In genomic region chr1:77218477-77219165, GRCh38 we compare ENCODE assay signal across 8 cellular contexts. TPM values are rescaled to one million over a fixed set of nuclear protein-coding genes. Genes with fewer than 3 reads are reported as not detected.
A peak's percentile ranks its signal among the peaks of the same experiment; 100 is the strongest.
DNase-seq lines count a peak whose midpoint lies in the region; ATAC-seq and TF ChIP-seq lines count a peak whose summit lies in the region.

No MANE protein-coding gene starts in this region.

- H3K27ac ChIP-seq in SJCRH30: peak overlapping the region; percentile 74
- peak overlapping the region; percentile 43 for H3K27ac ChIP-seq in epithelial cell of prostate

- TF ChIP-seq CTCF in AG09309 (IDR thresholded peaks at IDR 0.05; ENCODE audit: control insufficient read depth, insufficient read depth, low read depth, low read length, missing control alignments): no peak

- H3K9me3 ChIP-seq in SJCRH30 (replicated peaks): no peaks in the 10 kb centered on the region; the same call in 1 of the 2 replicates

- no peaks in the 10 kb centered on the region for H3K27me3 Mint-ChIP-seq in naive thymus-derived CD8-positive, alpha-beta T cell

- peaks cover 33 to 68% (median 58%) of the 10 kb centered on the region in 4 donors for H3K4me1 Mint-ChIP-seq in naive thymus-derived CD8-positive, alpha-beta T cell

- H3K27me3 ChIP-seq in SJCRH30: no peaks in the 10 kb centered on the region

- peak overlapping the region; percentile 84 for H3K4me3 ChIP-seq in AG09309 (ENCODE audit: control insufficient read depth, low read depth, low read length)
- peak overlapping the region; percentile 85 for H3K4me3 ChIP-seq in SJCRH30

- H3K4me3 Mint-ChIP-seq in naive thymus-derived CD8-positive, alpha-beta T cell: peak overlapping the region; percentile 90 to 98 (median 95)

- POLR2A ChIA-PET in naive thymus-derived CD8-positive, alpha-beta T cell (lab: Charles Lee): interaction anchor here (1.3 to 1.8 kb wide), 2 partner anchors 14 to 61 kb away, joined by 4 to 6 read pairs; no protein-coding TSS in a partner anchor

- peak; percentile 53 for ATAC-seq in GM18907 (IDR thresholded peaks at IDR 0.05; ENCODE audit: unreplicated experiment)
- peak; percentile 23 for ATAC-seq in HG03103 (IDR thresholded peaks at IDR 0.05; ENCODE audit: low read depth, unreplicated experiment)
- peak; percentile 55 to 61 for ATAC-seq in naive thymus-derived CD8-positive, alpha-beta T cell

- peaks cover 10% of the 10 kb centered on the region for H3K36me3 ChIP-seq in SJCRH30

- H3K27ac Mint-ChIP-seq in naive thymus-derived CD8-positive, alpha-beta T cell: peak overlapping the region; percentile 96 to 98 (median 97)

- H3K9me3 Mint-ChIP-seq in naive thymus-derived CD8-positive, alpha-beta T cell: no peaks in the 10 kb centered on the region

- DNase-seq in AG09309 (ENCODE audit: low read depth): no peak
- DNase-seq in SJCRH30: no peak
- DNase-seq in epithelial cell of prostate (ENCODE audit: low read depth, low spot score): no peak
- no peak for DNase-seq in naive thymus-derived CD8-positive, alpha-beta T cell
- no peak for DNase-seq in DMS153 treated with DMSO at 0.1 percent for 48 hours (lab: John Stamatoyannopoulos, UW; ENCODE audit: unreplicated experiment)
- no peak for DNase-seq in NCI-H2227 treated with DMSO at 0.1 percent for 48 hours (lab: John Stamatoyannopoulos, UW)

- H3K36me3 Mint-ChIP-seq in naive thymus-derived CD8-positive, alpha-beta T cell: peaks cover 0 to 16% (median 15%) of the 10 kb centered on the region in 3 donors

- no peaks in the 10 kb centered on the region for H3K4me1 ChIP-seq in SJCRH30

RNA-seq across cellular contexts. Expression of gene PIGK, which starts 0.6 kb away (rescaled TPM):
- total RNA-seq in SJCRH30 (2014; rRNA removed; shearing (Covaris generic)): 40.7 and 49.4 TPM in 2 replicates
- 10 to 100 TPM; 27.5 to 32.3 TPM for total RNA-seq in naive thymus-derived CD8-positive, alpha-beta T cell
- 10 to 100 TPM; 37.6 to 55.2 (median 49.8) TPM for polyA plus RNA-seq in naive thymus-derived CD8-positive, alpha-beta T cell
